ENCODE assay signal across 17 cellular contexts in the genomic region with DNA sequence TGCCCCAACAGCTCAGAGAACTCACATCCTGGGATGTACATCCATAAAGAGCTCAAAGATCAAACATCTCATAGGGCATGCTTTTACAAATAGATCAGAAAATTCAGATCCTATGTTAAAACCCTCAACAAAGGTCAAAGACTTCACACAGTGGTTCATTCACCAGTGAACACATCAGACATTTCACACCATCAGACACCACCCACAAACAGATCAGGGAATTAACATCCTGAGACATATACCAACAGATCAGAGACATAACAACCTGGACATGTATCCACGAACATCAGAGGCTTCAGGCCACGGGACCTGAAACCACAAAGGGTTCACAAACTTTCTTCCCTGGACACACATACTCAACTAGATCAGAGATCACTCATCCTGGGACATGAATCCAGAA. TPM values are rescaled to one million over a fixed set of nuclear protein-coding genes. Genes with fewer than 3 reads are reported as not detected.
DNase-seq lines count a peak whose midpoint lies in the region; ATAC-seq, FAIRE-seq and TF ChIP-seq lines count a peak whose summit lies in the region.
"Had no signal": no experiment of that assay in that cellular context is flagged by ENCODE, and none has a peak within 500 bp of the region (broad histone marks: within the 10 kb centered on the region; RNA-seq: fewer than 3 reads in every experiment).

No MANE protein-coding gene starts in this region.

- H3K27me3 Mint-ChIP-seq in effector memory CD8-positive, alpha-beta T cell, result no peaks in the 10 kb centered on the region
- H3K27me3 Mint-ChIP-seq: IgD-negative memory B cell had no signal

- no peak for DNase-seq in HepG2 (ENCODE audit: low spot score)
- DNase-seq in right lobe of liver, result no peak
- peak in 1 of 3 experiments; percentile 10 for DNase-seq in effector memory CD8-positive, alpha-beta T cell
- no peak for DNase-seq in stimulated activated effector memory CD8-positive, alpha-beta T cell treated with anti-CD3 and anti-CD28 coated beads, Interleukin-12 subunit alpha, Interleukin-12 subunit beta, amount 100 ng/mL, for 72 hours (ENCODE audit: low spot score in 2 of 2)
- DNase-seq in SIG-M5 treated with dmso at 0.1 percent for 504 hours (lab: John Stamatoyannopoulos, UW; ENCODE audit: unreplicated experiment), result no peak
- DNase-seq in cortex of kidney (lab: John Stamatoyannopoulos, UW), result no peak
- DNase-seq: 8988T, AML-193, Calu3, DMS 273 treated with DMSO at 0.1 percent for 48 hours, GM23248 had no signal

- peaks cover 51% of the 10 kb centered on the region for H3K4me1 ChIP-seq in HepG2 (ENCODE audit: insufficient read depth, low read length)
- H3K4me1 ChIP-seq in right lobe of liver, result no peaks in the 10 kb centered on the region

- H3K4me3 ChIP-seq in HepG2 (replicated peaks in 1 of 3; ENCODE audit: insufficient read depth in 1 of 3, low read depth in 2 of 3, low read length in 3 of 3), result no peak overlapping the region
- H3K4me3 ChIP-seq in right lobe of liver, result no peak overlapping the region
- H3K4me3 ChIP-seq: BLaER1, GM23248 had no signal

- H3K36me3 ChIP-seq in HepG2 (replicated peaks in 1 of 2; ENCODE audit: control insufficient read depth in 1 of 2, insufficient read depth in 2 of 2, low read length in 2 of 2) (no peaks in the 10 kb centered on the region), right lobe of liver (no peaks in the 10 kb centered on the region)
- H3K36me3 ChIP-seq: BLaER1 had no signal

- H3K4me1 Mint-ChIP-seq in effector memory CD8-positive, alpha-beta T cell (ENCODE audit: low read depth in 2 of 2), result peaks cover 36 to 37% of the 10 kb centered on the region in 2 donors
- peaks cover 40% of the 10 kb centered on the region for H3K4me1 Mint-ChIP-seq in stimulated activated effector memory CD8-positive, alpha-beta T cell treated with anti-CD3 and anti-CD28 coated beads, Interleukin-12 subunit alpha, Interleukin-12 subunit beta, amount 100 ng/mL, for 72 hours
- H3K4me1 Mint-ChIP-seq: IgD-negative memory B cell had no signal

- no peaks in the 10 kb centered on the region for H4K20me1 ChIP-seq in HepG2 (ENCODE audit: insufficient read depth, low read length)
- H4K20me1 ChIP-seq: BLaER1 had no signal

- no peaks in the 10 kb centered on the region for H3K27me3 ChIP-seq in HepG2 (ENCODE audit: control insufficient read depth in 1 of 2, insufficient read depth in 2 of 2, low read length in 2 of 2)
- H3K27me3 ChIP-seq in right lobe of liver, result no peaks in the 10 kb centered on the region

- H3K27ac ChIP-seq in HepG2 (ENCODE audit: extremely low read length, insufficient read depth, low read length) (peak overlapping the region; percentile 22), right lobe of liver (no peak overlapping the region)
- H3K27ac ChIP-seq: BLaER1, GM23248 had no signal

- H3K4me2 ChIP-seq in HepG2 (ENCODE audit: low read depth, low read length), result peak overlapping the region; percentile 36
- H3K4me2 ChIP-seq: BLaER1 had no signal

- no peak for TF ChIP-seq CTCF in HepG2 (CRISPR knock-in tag; IDR thresholded peaks at IDR 0.05)
- TF ChIP-seq CTCF in right lobe of liver (IDR thresholded peaks at IDR 0.05), result no peak

- 27% methylated on average over 2 of the region's 2 CpGs for WGBS in HepG2 (ENCODE audit: low lambda C conversion rate)
- WGBS in right lobe of liver (ENCODE audit: insufficient coverage, low coverage, low lambda C conversion rate, missing lambda C conversion rate), result 78% methylated on average over 2 of the region's 2 CpGs

- H2AFZ ChIP-seq in HepG2 (ENCODE audit: low read length), result no peak overlapping the region
- H2AFZ ChIP-seq: GM23248 had no signal

- intact Hi-C loops in HepG2 (cut with micrococcal nuclease; ENCODE audit: unreplicated experiment) (no loop called here), right lobe of liver (cut with DNase I) (no loop called here)

- no peak for TF ChIP-seq RAD21 in HepG2 (CRISPR knock-in tag; IDR thresholded peaks at IDR 0.05)

- ATAC-seq in HepG2 (no peak), right lobe of liver (no peak), GM18867 (IDR thresholded peaks at IDR 0.05; ENCODE audit: unreplicated experiment) (no peak)
- peak; percentile 57 for ATAC-seq in effector memory CD8-positive, alpha-beta T cell (replicated peaks)
- ATAC-seq in stimulated activated effector memory CD8-positive, alpha-beta T cell treated with anti-CD3 and anti-CD28 coated beads, Interleukin-12 subunit alpha, Interleukin-12 subunit beta, amount 100 ng/mL, for 72 hours, result peak; percentile 61
- ATAC-seq: HCT116 had no signal

- no peaks in the 10 kb centered on the region for H3K9me3 Mint-ChIP-seq in effector memory CD8-positive, alpha-beta T cell
- H3K9me3 Mint-ChIP-seq in stimulated activated effector memory CD8-positive, alpha-beta T cell treated with anti-CD3 and anti-CD28 coated beads, Interleukin-12 subunit alpha, Interleukin-12 subunit beta, amount 100 ng/mL, for 72 hours, result no peaks in the 10 kb centered on the region

- 0 out of 2 replicates have a peak overlapping the region, but pooled peaks have one; percentile 15 for H3K9ac ChIP-seq in HepG2 (ENCODE audit: insufficient read depth, low read depth, low read length)
- H3K9ac ChIP-seq: BLaER1, GM23248 had no signal

- H3K4me3 Mint-ChIP-seq in effector memory CD8-positive, alpha-beta T cell, result no peak overlapping the region
- H3K4me3 Mint-ChIP-seq in stimulated activated effector memory CD8-positive, alpha-beta T cell treated with anti-CD3 and anti-CD28 coated beads, Interleukin-12 subunit alpha, Interleukin-12 subunit beta, amount 100 ng/mL, for 72 hours, result no peak overlapping the region
- H3K4me3 Mint-ChIP-seq: IgD-negative memory B cell had no signal

- CTCF ChIA-PET in HepG2 (lab: Yijun Ruan, JAX; ENCODE audit: low intra/inter-chr PET ratio, low total read pairs), result no interaction called here

- no peak for TF ChIP-seq EP300 in HepG2 (IDR thresholded peaks at IDR 0.05; ENCODE audit: low read depth in 2 of 2, low read length in 2 of 2)
- no peak for TF ChIP-seq EP300 in HepG2 (CRISPR knock-in tag; IDR thresholded peaks at IDR 0.05; ENCODE audit: borderline replicate concordance)

- no peak overlapping the region for H3K27ac Mint-ChIP-seq in effector memory CD8-positive, alpha-beta T cell
- H3K27ac Mint-ChIP-seq in stimulated activated effector memory CD8-positive, alpha-beta T cell treated with anti-CD3 and anti-CD28 coated beads, Interleukin-12 subunit alpha, Interleukin-12 subunit beta, amount 100 ng/mL, for 72 hours, result no peak overlapping the region
- H3K27ac Mint-ChIP-seq: IgD-negative memory B cell had no signal

- peak; percentile 55 for FAIRE-seq in HepG2 (lab: Jason Lieb, UNC)
- FAIRE-seq: H54 had no signal

- H3K9me3 ChIP-seq in HepG2 (ENCODE audit: low read length), result no peaks in the 10 kb centered on the region
- H3K9me3 ChIP-seq in right lobe of liver, result no peaks in the 10 kb centered on the region
- H3K9me3 ChIP-seq: BLaER1 had no signal

- POLR2A ChIA-PET in HepG2 (lab: Yijun Ruan, JAX), result interaction anchor here (1.9 kb wide), 1 partner anchor 18 kb away, joined by 5 read pairs; no protein-coding TSS in a partner anchor

- in situ Hi-C loops in HepG2 (cut with HindIII; ENCODE audit: extremely low pct_ligation_motif_present, low pct_unique_long_range_greater_than_20kb), result no loop called here

- H3K36me3 Mint-ChIP-seq in effector memory CD8-positive, alpha-beta T cell (ENCODE audit: insufficient read depth), result peaks cover 4% of the 10 kb centered on the region
- no peaks in the 10 kb centered on the region for H3K36me3 Mint-ChIP-seq in stimulated activated effector memory CD8-positive, alpha-beta T cell treated with anti-CD3 and anti-CD28 coated beads, Interleukin-12 subunit alpha, Interleukin-12 subunit beta, amount 100 ng/mL, for 72 hours
- H3K36me3 Mint-ChIP-seq: IgD-negative memory B cell had no signal

- H3K79me2 ChIP-seq in HepG2 (ENCODE audit: insufficient read depth, low read length), result peaks cover 3% of the 10 kb centered on the region

- no TSS peak for BruUV-seq in HepG2 (replicated peaks; lab: Mats Ljungman, UMichigan)

- TF ChIP-seq POLR2A in HepG2 (IDR thresholded peaks at IDR 0.05; ENCODE audit: insufficient read depth in 1 of 2, low read depth in 2 of 2, low read length in 2 of 2) (no peak), right lobe of liver (IDR thresholded peaks at IDR 0.05) (no peak)

RNA-seq across cellular contexts. Expression of a gene that starts 23.4 kb away (rescaled TPM):
- total RNA-seq in HepG2 (2016; rRNA removed; fragmentation: Illumina TruSeq; extraction: Trizol) (9.9 and 10.1 TPM in 2 replicates), right lobe of liver (10 to 100 TPM in 1 of 6 experiments, 1 to 10 TPM in 5; 2.2 to 10.8 (median 3.5) TPM)
- total RNA-seq in HepG2 (2016; cell fraction: cytosol; rRNA removed; fragmentation: Illumina TruSeq; extraction: Trizol; ENCODE audit: low read depth), result 1.2 and 1.6 TPM in 2 replicates
- total RNA-seq in HepG2 (2016; cell fraction: insoluble cytoplasmic fraction; rRNA removed; fragmentation: Illumina TruSeq; extraction: Trizol), result 9.2 and 10.1 TPM in 2 replicates
- total RNA-seq in HepG2 (2016; cell fraction: membrane; rRNA removed; fragmentation: Illumina TruSeq; extraction: Trizol), result 5.1 and 5.5 TPM in 2 replicates
- total RNA-seq in HepG2 (2016; cell fraction: nucleus; rRNA removed; fragmentation: Illumina TruSeq; extraction: Trizol), result 7.0 and 7.4 TPM in 2 replicates
- 3.2 and 5.2 TPM in 2 replicates for polyA plus RNA-seq in HepG2 (2011; rRNA removed)
- polyA plus RNA-seq in HepG2 (2011; cell fraction: cytosol; rRNA removed), result 2.8 and 5.0 TPM in 2 replicates
- polyA plus RNA-seq in HepG2 (2011; cell fraction: nucleus; rRNA removed), result 5.5 and 9.7 TPM in 2 replicates
- 2.7 and 4.7 TPM in 2 replicates for polyA plus RNA-seq in HepG2 (2012)
- 1.3 and 1.5 TPM in 2 replicates for polyA plus RNA-seq in HepG2 (2016; cell fraction: cytosol; fragmentation: Illumina TruSeq; extraction: Trizol; ENCODE audit: low read depth)
- 8.6 and 12.5 TPM in 2 replicates for polyA plus RNA-seq in HepG2 (2016; cell fraction: insoluble cytoplasmic fraction; fragmentation: Illumina TruSeq; extraction: Trizol; ENCODE audit: low read depth)
- polyA plus RNA-seq in HepG2 (2016; cell fraction: membrane; fragmentation: Illumina TruSeq; extraction: Trizol; ENCODE audit: low read depth), result 3.6 and 3.7 TPM in 2 replicates
- 13.6 and 14.6 TPM in 2 replicates for polyA plus RNA-seq in HepG2 (2016; cell fraction: nucleus; fragmentation: Illumina TruSeq; extraction: Trizol; ENCODE audit: insufficient read depth, low read depth)
- polyA minus RNA-seq in HepG2 (2011; rRNA and poly(A)+ RNA removed; ENCODE audit: low replicate concordance), result 9.3 and 68.5 TPM in 2 replicates
- 3.1 and 5.0 TPM in 2 replicates for polyA minus RNA-seq in HepG2 (2011; cell fraction: cytosol; rRNA and poly(A)+ RNA removed)
- polyA minus RNA-seq in HepG2 (2011; cell fraction: nucleus; rRNA and poly(A)+ RNA removed), result 3.9 and 4.2 TPM in 2 replicates

RNA-seq across cellular contexts. Expression of a gene that starts 36.4 kb away (rescaled TPM):
- total RNA-seq in HepG2 (2016; rRNA removed; fragmentation: Illumina TruSeq; extraction: Trizol), result not detected in 2 replicates
- not detected in 2 replicates for total RNA-seq in HepG2 (2016; cell fraction: cytosol; rRNA removed; fragmentation: Illumina TruSeq; extraction: Trizol; ENCODE audit: low read depth)
- not detected in 2 replicates for total RNA-seq in HepG2 (2016; cell fraction: insoluble cytoplasmic fraction; rRNA removed; fragmentation: Illumina TruSeq; extraction: Trizol)
- not detected in 2 replicates for total RNA-seq in HepG2 (2016; cell fraction: membrane; rRNA removed; fragmentation: Illumina TruSeq; extraction: Trizol)
- not detected in 2 replicates for total RNA-seq in HepG2 (2016; cell fraction: nucleus; rRNA removed; fragmentation: Illumina TruSeq; extraction: Trizol)
- polyA plus RNA-seq in HepG2 (2011; rRNA removed), result 0.11 and 0.18 TPM in 2 replicates
- 0.03 TPM in 1 of 2 replicates, not detected in the other for polyA plus RNA-seq in HepG2 (2011; cell fraction: cytosol; rRNA removed)
- 0.21 and 0.54 TPM in 2 replicates for polyA plus RNA-seq in HepG2 (2011; cell fraction: nucleus; rRNA removed)
- polyA plus RNA-seq in HepG2 (2012), result 0.21 TPM in 2 replicates
- polyA plus RNA-seq in HepG2 (2016; cell fraction: cytosol; fragmentation: Illumina TruSeq; extraction: Trizol; ENCODE audit: low read depth), result not detected in 2 replicates
- polyA plus RNA-seq in HepG2 (2016; cell fraction: insoluble cytoplasmic fraction; fragmentation: Illumina TruSeq; extraction: Trizol; ENCODE audit: low read depth), result not detected in 2 replicates
- not detected in 2 replicates for polyA plus RNA-seq in HepG2 (2016; cell fraction: membrane; fragmentation: Illumina TruSeq; extraction: Trizol; ENCODE audit: low read depth)
- polyA plus RNA-seq in HepG2 (2016; cell fraction: nucleus; fragmentation: Illumina TruSeq; extraction: Trizol; ENCODE audit: insufficient read depth, low read depth), result not detected in 2 replicates
- polyA minus RNA-seq in HepG2 (2011; rRNA and poly(A)+ RNA removed; ENCODE audit: low replicate concordance), result 0.08 and 0.09 TPM in 2 replicates
- polyA minus RNA-seq in HepG2 (2011; cell fraction: cytosol; rRNA and poly(A)+ RNA removed), result not detected in 2 replicates
- not detected in 2 replicates for polyA minus RNA-seq in HepG2 (2011; cell fraction: nucleus; rRNA and poly(A)+ RNA removed)
- total RNA-seq in right lobe of liver, result 1 to 10 TPM; 2.4 to 7.2 (median 4.8) TPM
- total RNA-seq: Calu3, GM23248 had no signal
- polyA plus RNA-seq: GM23248 had no signal

RNA-seq across cellular contexts. Expression of a gene that starts 41.6 kb away (rescaled TPM):
- total RNA-seq in HepG2 (2016; rRNA removed; fragmentation: Illumina TruSeq; extraction: Trizol), result 0.73 and 0.93 TPM in 2 replicates
- 0.61 and 0.97 TPM in 2 replicates for total RNA-seq in HepG2 (2016; cell fraction: cytosol; rRNA removed; fragmentation: Illumina TruSeq; extraction: Trizol; ENCODE audit: low read depth)
- total RNA-seq in HepG2 (2016; cell fraction: insoluble cytoplasmic fraction; rRNA removed; fragmentation: Illumina TruSeq; extraction: Trizol), result 0.71 and 1.2 TPM in 2 replicates
- total RNA-seq in HepG2 (2016; cell fraction: membrane; rRNA removed; fragmentation: Illumina TruSeq; extraction: Trizol), result 0.68 and 0.79 TPM in 2 replicates
- not detected in 2 replicates for total RNA-seq in HepG2 (2016; cell fraction: nucleus; rRNA removed; fragmentation: Illumina TruSeq; extraction: Trizol)
- 1.3 and 1.5 TPM in 2 replicates for polyA plus RNA-seq in HepG2 (2011; rRNA removed)
- 1.1 and 1.3 TPM in 2 replicates for polyA plus RNA-seq in HepG2 (2011; cell fraction: cytosol; rRNA removed)
- polyA plus RNA-seq in HepG2 (2011; cell fraction: nucleus; rRNA removed), result 0.50 TPM in 1 of 2 replicates, not detected in the other
- 0.79 and 1.2 TPM in 2 replicates for polyA plus RNA-seq in HepG2 (2012)
- polyA plus RNA-seq in HepG2 (2016; cell fraction: cytosol; fragmentation: Illumina TruSeq; extraction: Trizol; ENCODE audit: low read depth), result 0.68 and 1.3 TPM in 2 replicates
- 1.7 and 2.6 TPM in 2 replicates for polyA plus RNA-seq in HepG2 (2016; cell fraction: insoluble cytoplasmic fraction; fragmentation: Illumina TruSeq; extraction: Trizol; ENCODE audit: low read depth)
- 0.88 TPM in 2 replicates for polyA plus RNA-seq in HepG2 (2016; cell fraction: membrane; fragmentation: Illumina TruSeq; extraction: Trizol; ENCODE audit: low read depth)
- 1.2 TPM in 1 of 2 replicates, not detected in the other for polyA plus RNA-seq in HepG2 (2016; cell fraction: nucleus; fragmentation: Illumina TruSeq; extraction: Trizol; ENCODE audit: insufficient read depth, low read depth)
- 2.3 TPM in 1 of 2 replicates, not detected in the other for polyA minus RNA-seq in HepG2 (2011; rRNA and poly(A)+ RNA removed; ENCODE audit: low replicate concordance)
- polyA minus RNA-seq in HepG2 (2011; cell fraction: cytosol; rRNA and poly(A)+ RNA removed), result not detected in 2 replicates
- not detected in 2 replicates for polyA minus RNA-seq in HepG2 (2011; cell fraction: nucleus; rRNA and poly(A)+ RNA removed)
- total RNA-seq in right lobe of liver, result 1 to 10 TPM in 5 of 6 experiments, under 1 TPM in 1; 0.98 to 4.1 (median 2.9) TPM
- total RNA-seq: Calu3, Daoy, GM23248 had no signal
- polyA plus RNA-seq: GM23248, IgD-negative memory B cell had no signal

Comparison
In these comparisons a context has a peak if more than half of its experiments do, and no peak if none do; other contexts are left out.
1. ATAC-seq: peak in effector memory CD8-positive, alpha-beta T cell (single experiment) and stimulated activated effector memory CD8-positive, alpha-beta T cell treated with anti-CD3 and anti-CD28 coated beads, Interleukin-12 subunit alpha, Interleukin-12 subunit beta, amount 100 ng/mL, for 72 hours (single experiment); none in HepG2 (single experiment), right lobe of liver (0 of 4) and GM18867 (single experiment).